21 cellular contexts compared by ENCODE assay signal in genomic region chr4:169720529-169720928, GRCh38.
DNase-seq lines count a peak whose midpoint lies in the region; ATAC-seq and TF ChIP-seq lines count a peak whose summit lies in the region.
"Had no signal": no experiment of that assay in that cellular context is flagged by ENCODE, and none has a peak within 500 bp of the region (broad histone marks: within the 10 kb centered on the region; RNA-seq: fewer than 3 reads in every experiment).

No MANE protein-coding gene starts in this region.

- H3K4me3 ChIP-seq in DND-41 (ENCODE audit: low read depth in 1 of 2, low read length in 2 of 2) = no peak overlapping the region
- H3K4me3 ChIP-seq: GM23338 had no signal

- TF ChIP-seq CTCF in DND-41 (IDR thresholded peaks at IDR 0.05; ENCODE audit: borderline replicate concordance, extremely low read depth, low read length, poor library complexity, severe bottlenecking) = no peak

- peaks cover 19% of the 10 kb centered on the region for H3K36me3 ChIP-seq in DND-41 (ENCODE audit: insufficient read depth, low read length)

- no peak overlapping the region for H2AFZ ChIP-seq in DND-41 (ENCODE audit: low read depth, low read length)
- H2AFZ ChIP-seq: GM23338 had no signal

- no peak overlapping the region for H3K4me2 ChIP-seq in DND-41 (ENCODE audit: insufficient read depth, low read length)
- H3K4me2 ChIP-seq: GM23338 had no signal

- no peaks in the 10 kb centered on the region for H3K27me3 ChIP-seq in DND-41 (ENCODE audit: insufficient read depth, low read length, poor library complexity)

- peaks cover 6% of the 10 kb centered on the region for H3K36me3 Mint-ChIP-seq in activated naive CD4-positive, alpha-beta T cell treated with anti-CD3 and anti-CD28 coated beads, Interleukin-2, amount 50 U/mL, for 24 hours
- H3K36me3 Mint-ChIP-seq in central memory CD8-positive, alpha-beta T cell (ENCODE audit: insufficient read depth) = peaks cover 21% of the 10 kb centered on the region

- ATAC-seq in DND-41 (ENCODE audit: insufficient read depth, low read depth) (0 out of 3 replicates have a peak, but pooled peaks have one; percentile 14), GM21737 (IDR thresholded peaks at IDR 0.05; ENCODE audit: unreplicated experiment) (no peak), HG03432 (IDR thresholded peaks at IDR 0.05; ENCODE audit: unreplicated experiment) (no peak)
- no peak for ATAC-seq in central memory CD8-positive, alpha-beta T cell (replicated peaks; ENCODE audit: extremely low read depth, poor library complexity, severe bottlenecking)
- ATAC-seq: GM23338 had no signal

- peak overlapping the region; percentile 74 for H3K27ac Mint-ChIP-seq in activated naive CD4-positive, alpha-beta T cell treated with anti-CD3 and anti-CD28 coated beads, Interleukin-2, amount 50 U/mL, for 24 hours
- peak overlapping the region; percentile 19 for H3K27ac Mint-ChIP-seq in central memory CD8-positive, alpha-beta T cell (ENCODE audit: low read depth)
- H3K27ac Mint-ChIP-seq: GM23338 had no signal

- no peaks in the 10 kb centered on the region for H3K79me2 ChIP-seq in DND-41 (ENCODE audit: insufficient read depth, low read length)

- H3K9me3 ChIP-seq in DND-41 (ENCODE audit: insufficient read depth, low read length, severe bottlenecking) = no peaks in the 10 kb centered on the region

- no peak overlapping the region for H3K4me3 Mint-ChIP-seq in activated naive CD4-positive, alpha-beta T cell treated with anti-CD3 and anti-CD28 coated beads, Interleukin-2, amount 50 U/mL, for 24 hours
- no peak overlapping the region for H3K4me3 Mint-ChIP-seq in central memory CD8-positive, alpha-beta T cell
- H3K4me3 Mint-ChIP-seq: GM23338 had no signal

- H3K9me3 Mint-ChIP-seq in activated naive CD4-positive, alpha-beta T cell treated with anti-CD3 and anti-CD28 coated beads, Interleukin-2, amount 50 U/mL, for 24 hours = no peaks in the 10 kb centered on the region
- no peaks in the 10 kb centered on the region for H3K9me3 Mint-ChIP-seq in central memory CD8-positive, alpha-beta T cell
- H3K9me3 Mint-ChIP-seq: GM23338 had no signal

- no peaks in the 10 kb centered on the region for H4K20me1 ChIP-seq in DND-41 (ENCODE audit: insufficient read depth, low read length)

- H3K4me1 Mint-ChIP-seq in activated naive CD4-positive, alpha-beta T cell treated with anti-CD3 and anti-CD28 coated beads, Interleukin-2, amount 50 U/mL, for 24 hours = peaks cover 16% of the 10 kb centered on the region
- H3K4me1 Mint-ChIP-seq in central memory CD8-positive, alpha-beta T cell = no peaks in the 10 kb centered on the region
- H3K4me1 Mint-ChIP-seq: GM23338 had no signal

- no peak overlapping the region for H3K27ac ChIP-seq in DND-41 (ENCODE audit: low read length)

- no peaks in the 10 kb centered on the region for H3K4me1 ChIP-seq in DND-41 (ENCODE audit: insufficient read depth, low read length)

- DNase-seq in activated naive CD4-positive, alpha-beta T cell treated with Interleukin-2 at 50 U/mL for 16 hours = no peak
- DNase-seq in DND-41 (no peak), pons (ENCODE audit: low spot score) (peak; percentile 19), GM19240 (ENCODE audit: insufficient read length, low spot score) (no peak)
- no peak for DNase-seq in central memory CD8-positive, alpha-beta T cell (ENCODE audit: low spot score in 2 of 2)
- DNase-seq: ACHN, C1 segment of cervical spinal cord, GDM1, HCEC 1CT, KBM-7, NCI-H1105 treated with DMSO at 0.1 percent for 48 hours, NCI-H1694 treated with DMSO at 0.1 percent for 48 hours, NCI-H2107, NCI-H2227 treated with DMSO at 0.1 percent for 48 hours, NCI-H510A treated with DMSO at 0.1 percent for 48 hours, NCI-H774, Right ventricle myocardium superior had no signal

- no peaks in the 10 kb centered on the region for H3K27me3 Mint-ChIP-seq in activated naive CD4-positive, alpha-beta T cell treated with anti-CD3 and anti-CD28 coated beads, Interleukin-2, amount 50 U/mL, for 24 hours
- no peaks in the 10 kb centered on the region for H3K27me3 Mint-ChIP-seq in central memory CD8-positive, alpha-beta T cell

- no peak overlapping the region for H3K9ac ChIP-seq in DND-41 (ENCODE audit: low read depth, low read length)
